Comparison of ENCODE assay signal across 8 cellular contexts in genomic region chr15:65862682-65863081, GRCh38. TPM values are rescaled to one million over a fixed set of nuclear protein-coding genes. Genes with fewer than 3 reads are reported as not detected.
DNase-seq lines count a peak whose midpoint lies in the region; TF ChIP-seq lines count a peak whose summit lies in the region.

No MANE protein-coding gene starts in this region.

- peaks cover 5 to 10% (median 8%) of the 10 kb centered on the region in 4 donors for H3K4me1 Mint-ChIP-seq in CD4-positive, alpha-beta memory T cell
- H3K4me1 Mint-ChIP-seq in progenitor cell of endocrine pancreas (ENCODE audit: low read depth) = peaks cover 6% of the 10 kb centered on the region

- CTCF ChIA-PET in CD4-positive, alpha-beta memory T cell (lab: Charles Lee; ENCODE audit: partially characterized antibody) = interaction anchor here (0.9 to 2.0 kb wide), 6 partner anchors 13 to 241 kb away, joined by 3 to 12 read pairs (median 4); partner anchors contain the start of gene SLC24A1

- no peak overlapping the region for H3K4me3 ChIP-seq in CD4-positive, alpha-beta memory T cell (ENCODE audit: low read length in 2 of 2)

- peak; percentile 43 to 76 (median 47) for DNase-seq in CD4-positive, alpha-beta memory T cell
- DNase-seq in H4 (ENCODE audit: low spot score) (peak; percentile 92), NCI-H524 (lab: John Stamatoyannopoulos, UW) (peak; percentile 84 to 85), erythroblast (lab: John Stamatoyannopoulos, UW) (peak; percentile 85), progenitor cell of endocrine pancreas (ENCODE audit: low spot score, unreplicated experiment) (no peak), COLO829 (ENCODE audit: low spot score) (no peak), OCI-M2 (lab: John Stamatoyannopoulos, UW; ENCODE audit: unreplicated experiment) (no peak)
- peak; percentile 41 for DNase-seq in activated CD4-positive, alpha-beta T cell treated with anti-CD3 and anti-CD28 coated beads, Interleukin-2, amount 50 U/mL, for 1 hour

- H3K27ac Mint-ChIP-seq in CD4-positive, alpha-beta memory T cell = peak overlapping the region in 3 of 7 donors; percentile 15 to 35 (median 22)
- no peak overlapping the region for H3K27ac Mint-ChIP-seq in progenitor cell of endocrine pancreas

- no peaks in the 10 kb centered on the region for H3K36me3 ChIP-seq in CD4-positive, alpha-beta memory T cell (ENCODE audit: insufficient read depth, low read length)

- peak; percentile 38 for TF ChIP-seq CTCF in progenitor cell of endocrine pancreas (IDR thresholded peaks at IDR 0.05; ENCODE audit: unreplicated experiment)

- no peak for TF ChIP-seq POLR2A in erythroblast (IDR thresholded peaks at IDR 0.05; ENCODE audit: low read length)

- no peaks in the 10 kb centered on the region for H3K27me3 ChIP-seq in CD4-positive, alpha-beta memory T cell (ENCODE audit: insufficient read depth, low read length)

- H3K4me1 ChIP-seq in CD4-positive, alpha-beta memory T cell (ENCODE audit: insufficient read depth, low read length) = no peaks in the 10 kb centered on the region

- intact Hi-C loops in CD4-positive, alpha-beta memory T cell (cut with micrococcal nuclease) = loop anchor here (10.0 kb wide), 1 partner anchor 432 kb away; the partner anchor contains the start of gene DIS3L

- H3K27ac ChIP-seq in CD4-positive, alpha-beta memory T cell (ENCODE audit: low read depth, low read length) = no peak overlapping the region

- peak overlapping the region in 1 of 8 donors; percentile 39 for H3K4me3 Mint-ChIP-seq in CD4-positive, alpha-beta memory T cell
- no peak overlapping the region for H3K4me3 Mint-ChIP-seq in progenitor cell of endocrine pancreas (ENCODE audit: low read depth)

- no peaks in the 10 kb centered on the region for H3K9me3 ChIP-seq in CD4-positive, alpha-beta memory T cell (ENCODE audit: control insufficient read depth in 1 of 2, low read length in 2 of 2)

- H3K27me3 Mint-ChIP-seq in CD4-positive, alpha-beta memory T cell = no peaks in the 10 kb centered on the region
- no peaks in the 10 kb centered on the region for H3K27me3 Mint-ChIP-seq in progenitor cell of endocrine pancreas

- H3K36me3 Mint-ChIP-seq in CD4-positive, alpha-beta memory T cell = no peaks in the 10 kb centered on the region
- no peaks in the 10 kb centered on the region for H3K36me3 Mint-ChIP-seq in progenitor cell of endocrine pancreas (ENCODE audit: insufficient read depth)

- POLR2A ChIA-PET in CD4-positive, alpha-beta memory T cell (lab: Charles Lee; ENCODE audit: partially characterized antibody) = interaction anchor here (0.6 kb wide), 1 partner anchor 29 kb away, joined by 3 read pairs; no protein-coding TSS in a partner anchor

- H3K9me3 Mint-ChIP-seq in CD4-positive, alpha-beta memory T cell = no peaks in the 10 kb centered on the region
- no peaks in the 10 kb centered on the region for H3K9me3 Mint-ChIP-seq in progenitor cell of endocrine pancreas (ENCODE audit: low read depth)

RNA-seq across cellular contexts. Expression of gene RAB11A, which starts 6.6 kb away (rescaled TPM):
- total RNA-seq in CD4-positive, alpha-beta memory T cell = 10 to 100 TPM; 84.7 to 95.8 TPM
- polyA plus RNA-seq in CD4-positive, alpha-beta memory T cell = 100 to 1,000 TPM; 247 to 265 TPM
- total RNA-seq in H4 (2014; rRNA removed; shearing (Covaris generic)) = 237 and 253 TPM in 2 replicates
- total RNA-seq in progenitor cell of endocrine pancreas = 220 and 234 TPM in 2 replicates

Comparison
In these comparisons a context has a peak if more than half of its experiments do, and no peak if none do; other contexts are left out.
1. DNase-seq: peak in CD4-positive, alpha-beta memory T cell (5 of 5), H4 (single experiment), NCI-H524 (2 of 2), activated CD4-positive, alpha-beta T cell treated with anti-CD3 and anti-CD28 coated beads, Interleukin-2, amount 50 U/mL, for 1 hour (single experiment) and erythroblast (2 of 2); none in progenitor cell of endocrine pancreas (single experiment), COLO829 (single experiment) and OCI-M2 (single experiment).